In the genomic region with DNA sequence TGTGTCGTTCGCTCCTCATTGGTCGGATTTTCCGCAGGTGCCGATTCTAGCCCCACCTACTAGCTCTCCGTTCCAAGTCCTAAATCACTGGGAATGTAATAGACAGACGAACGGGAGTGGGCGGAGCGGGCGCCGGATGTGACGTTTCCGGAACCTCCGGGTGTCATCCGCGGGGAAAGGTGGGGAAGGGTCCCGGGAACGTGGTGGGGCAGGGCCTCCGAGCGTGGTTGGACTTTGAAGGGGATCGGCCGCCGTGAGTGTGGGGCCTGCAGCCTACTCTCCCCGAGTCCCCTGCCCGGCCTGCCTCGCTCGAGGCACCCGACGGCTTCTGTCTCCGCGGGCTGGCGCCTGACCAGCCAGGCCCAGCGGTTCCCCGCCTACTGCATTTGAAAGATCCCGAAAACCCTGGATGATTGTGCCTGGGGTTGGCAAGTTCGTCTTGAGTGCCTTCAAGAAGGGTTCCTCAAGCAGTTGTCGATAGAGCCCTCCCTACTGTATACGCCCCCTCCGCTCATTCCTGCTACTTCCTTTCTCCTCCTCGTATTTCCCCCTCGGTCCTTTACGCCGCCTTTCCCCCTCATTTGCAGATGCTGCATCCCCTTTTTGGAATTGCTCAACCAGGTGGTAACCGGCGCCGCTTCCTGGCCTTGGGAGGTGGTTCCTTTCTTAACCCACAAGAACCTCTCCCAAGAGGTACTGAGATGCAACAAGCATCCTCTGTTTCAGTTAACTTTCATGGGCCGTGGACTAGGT, we compare ENCODE assay signal across 1 cellular context.
TF ChIP-seq lines count a peak whose summit lies in the region.

A gene (plus strand): TSS at position 144 of the 753 bp plus-strand sequence. CDS start 1,896 bp downstream, outside the sequence.

TF ChIP-seq in H1, 55 proteins besides CTCF, POLR2A, EP300 and RAD21:
- TF ChIP-seq SP4 (IDR thresholded peaks at IDR 0.05; ENCODE audit: low read length) (peak; percentile 78; the same call in 1 of the 2 replicates), BCL11A (IDR thresholded peaks at IDR 0.05; ENCODE audit: low read depth in 2 of 2, low read length in 2 of 2) (no peak), GABPA (IDR thresholded peaks at IDR 0.05; ENCODE audit: borderline replicate concordance, insufficient read depth, low read length) (peak; percentile 86), NRF1 (IDR thresholded peaks at IDR 0.05; ENCODE audit: low read depth, low read length) (no peak), YY1 (IDR thresholded peaks at IDR 0.05; ENCODE audit: low read depth, low read length) (peak; percentile 100; the same call in 1 of the 2 replicates), CREB1 (IDR thresholded peaks at IDR 0.05) (peak; percentile 90), HDAC6 (IDR thresholded peaks at IDR 0.05; ENCODE audit: low read depth, low read length) (no peak), POLR2AphosphoS5 (IDR thresholded peaks at IDR 0.05; ENCODE audit: low read depth, low read length) (peak; percentile 83), CEBPB (IDR thresholded peaks at IDR 0.05; ENCODE audit: low read depth, low read length) (peak; percentile 78), KDM5A (IDR thresholded peaks at IDR 0.05; ENCODE audit: low read length) (0 out of 2 replicates have a peak, but pooled peaks have one; percentile 34), KDM4A (IDR thresholded peaks at IDR 0.05; ENCODE audit: low read depth, low read length, severe bottlenecking) (peak; percentile 90), SP2 (IDR thresholded peaks at IDR 0.05; ENCODE audit: low read length) (no peak), SP1 (IDR thresholded peaks at IDR 0.05; ENCODE audit: low read depth, low read length) (0 out of 2 replicates have a peak, but pooled peaks have one; percentile 28), ASH2L (IDR thresholded peaks at IDR 0.05; ENCODE audit: low read length) (peak; percentile 92), SIN3A (conservative IDR thresholded peaks at IDR 0.05 in 1 of 2, IDR thresholded peaks at IDR 0.05 in 1 of 2; ENCODE audit: low read depth in 1 of 2, low read length in 2 of 2) (peak; percentile 66 to 94; a peak in 2 of 4 replicates), PHF8 (conservative IDR thresholded peaks at IDR 0.05; ENCODE audit: low read depth, low read length) (peak; percentile 92)
- TF ChIP-seq, protein P1, sequence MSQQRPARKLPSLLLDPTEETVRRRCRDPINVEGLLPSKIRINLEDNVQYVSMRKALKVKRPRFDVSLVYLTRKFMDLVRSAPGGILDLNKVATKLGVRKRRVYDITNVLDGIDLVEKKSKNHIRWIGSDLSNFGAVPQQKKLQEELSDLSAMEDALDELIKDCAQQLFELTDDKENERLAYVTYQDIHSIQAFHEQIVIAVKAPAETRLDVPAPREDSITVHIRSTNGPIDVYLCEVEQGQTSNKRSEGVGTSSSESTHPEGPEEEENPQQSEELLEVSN (IDR thresholded peaks at IDR 0.05): peak; percentile 85
- TF ChIP-seq, protein P2, sequence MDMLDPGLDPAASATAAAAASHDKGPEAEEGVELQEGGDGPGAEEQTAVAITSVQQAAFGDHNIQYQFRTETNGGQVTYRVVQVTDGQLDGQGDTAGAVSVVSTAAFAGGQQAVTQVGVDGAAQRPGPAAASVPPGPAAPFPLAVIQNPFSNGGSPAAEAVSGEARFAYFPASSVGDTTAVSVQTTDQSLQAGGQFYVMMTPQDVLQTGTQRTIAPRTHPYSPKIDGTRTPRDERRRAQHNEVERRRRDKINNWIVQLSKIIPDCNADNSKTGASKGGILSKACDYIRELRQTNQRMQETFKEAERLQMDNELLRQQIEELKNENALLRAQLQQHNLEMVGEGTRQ (IDR thresholded peaks at IDR 0.05; ENCODE audit: low read length): peak; percentile 12; the same call in 1 of the 2 replicates
- TF ChIP-seq, protein P3, sequence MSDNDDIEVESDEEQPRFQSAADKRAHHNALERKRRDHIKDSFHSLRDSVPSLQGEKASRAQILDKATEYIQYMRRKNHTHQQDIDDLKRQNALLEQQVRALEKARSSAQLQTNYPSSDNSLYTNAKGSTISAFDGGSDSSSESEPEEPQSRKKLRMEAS (IDR thresholded peaks at IDR 0.05): peak; percentile 85
